Comparison of ENCODE assay signal across 9 cellular contexts in the genomic region with DNA sequence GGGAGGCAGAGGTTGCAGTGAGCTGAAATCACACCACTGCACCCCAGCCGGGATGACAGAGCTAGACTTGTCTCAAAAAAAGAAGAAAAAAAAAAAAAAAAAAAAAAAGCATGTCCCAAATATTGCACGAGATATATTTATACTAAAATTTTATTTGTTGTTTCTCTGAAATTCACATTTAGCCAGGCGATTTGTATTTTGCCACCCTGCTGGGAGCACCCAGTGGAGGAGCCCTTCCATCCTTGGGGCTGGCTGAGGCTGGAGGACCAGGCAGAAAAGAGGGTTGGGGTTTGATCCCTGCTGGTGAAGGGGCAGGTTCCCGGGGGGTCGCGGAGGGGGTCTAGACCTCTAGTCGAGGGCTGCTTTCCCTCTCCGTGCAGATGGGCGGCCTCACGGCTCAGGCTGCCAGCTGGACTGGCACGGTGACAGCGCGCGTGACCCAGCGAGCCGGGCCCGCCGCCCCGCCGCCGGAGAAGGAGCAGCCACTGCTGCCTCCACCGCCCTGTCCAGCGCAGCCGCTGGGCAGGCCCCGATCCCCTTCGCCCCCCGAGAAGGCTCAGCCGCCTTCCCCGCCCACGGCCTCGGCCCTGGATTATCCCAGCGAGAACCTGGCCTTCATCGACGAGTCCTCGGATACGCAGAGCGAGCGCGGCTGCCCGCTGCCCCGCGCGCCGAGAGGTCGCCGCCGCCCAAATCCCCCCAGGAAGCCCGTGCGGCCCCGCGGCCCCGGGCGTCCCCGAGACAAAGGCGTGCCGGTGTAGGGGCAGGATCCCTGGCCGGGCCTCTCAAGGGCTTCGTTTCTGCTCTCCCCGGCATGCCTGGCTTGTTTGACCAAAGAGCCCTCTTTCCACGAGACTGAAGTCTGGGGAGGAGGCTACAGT. TPM values are rescaled to one million over a fixed set of nuclear protein-coding genes. Genes with fewer than 3 reads are reported as not detected.
DNase-seq lines count a peak whose midpoint lies in the region; ATAC-seq, FAIRE-seq and TF ChIP-seq lines count a peak whose summit lies in the region.
"Had no signal": no experiment of that assay in that cellular context is flagged by ENCODE, and none has a peak within 500 bp of the region (broad histone marks: within the 10 kb centered on the region; RNA-seq: fewer than 3 reads in every experiment).

No MANE protein-coding gene starts in this region.

- dilution Hi-C loops in endothelial cell of umbilical vein (cut with MboI; ENCODE audit: extremely low pct_ligation_motif_present, low sequenced_read_pairs): no loop called here

- ATAC-seq in naive thymus-derived CD4-positive, alpha-beta T cell: no peak
- ATAC-seq in HG02885 (IDR thresholded peaks at IDR 0.05; ENCODE audit: poor library complexity, unreplicated experiment): no peak

- POLR2A ChIA-PET in MCF 10A (lab: Yijun Ruan, JAX) (no interaction called here), endothelial cell of umbilical vein (lab: Charles Lee) (interaction anchor here (0.6 kb wide), 1 partner anchor 53 kb away, joined by 3 read pairs; no protein-coding TSS in a partner anchor), GM10248 (lab: Yijun Ruan, JAX) (no interaction called here)
- POLR2A ChIA-PET in naive thymus-derived CD4-positive, alpha-beta T cell (lab: Charles Lee): interaction anchor here (1.4 kb wide), 1 partner anchor 93 kb away, joined by 3 read pairs; a partner anchor contains a TSS

- H3K4me3 ChIP-seq in breast epithelium (peak overlapping the region; percentile 36 to 69 (median 47)), endothelial cell of umbilical vein (replicated peaks in 1 of 3; ENCODE audit: insufficient read depth in 1 of 3, low read depth in 1 of 3, low read length in 3 of 3) (peak overlapping the region in 1 of 3 experiments; percentile 15)
- no peak overlapping the region for H3K4me3 ChIP-seq in naive thymus-derived CD4-positive, alpha-beta T cell (ENCODE audit: low read length)

- H3K9ac ChIP-seq in endothelial cell of umbilical vein (replicated peaks; ENCODE audit: extremely low read depth, insufficient read depth, low read length): no peak overlapping the region

- H4K20me1 ChIP-seq in endothelial cell of umbilical vein (replicated peaks; ENCODE audit: control insufficient read depth, extremely low read depth, insufficient read depth, low read length): no peaks in the 10 kb centered on the region

- no peaks in the 10 kb centered on the region for H3K27me3 Mint-ChIP-seq in MCF 10A (ENCODE audit: insufficient read depth, unreplicated experiment)
- peaks cover 52 to 81% (median 55%) of the 10 kb centered on the region in 5 donors for H3K27me3 Mint-ChIP-seq in naive thymus-derived CD4-positive, alpha-beta T cell

- CTCF ChIA-PET in MCF 10A (lab: Yijun Ruan, JAX) (interaction anchor here (0.5 to 0.6 kb wide), 2 partner anchors 21 to 89 kb away, joined by 3 read pairs; no protein-coding TSS in a partner anchor), endothelial cell of umbilical vein (lab: Charles Lee) (interaction anchor here (0.6 to 1.2 kb wide), 3 partner anchors 82 to 299 kb away, joined by 3 to 4 read pairs (median 3); no protein-coding TSS in a partner anchor), GM10248 (lab: Yijun Ruan, JAX) (interaction anchor here (1.8 kb wide), 1 partner anchor 95 kb away, joined by 5 read pairs; no protein-coding TSS in a partner anchor)
- CTCF ChIA-PET in naive thymus-derived CD4-positive, alpha-beta T cell (lab: Charles Lee): no interaction called here

- H3K27ac ChIP-seq in breast epithelium (no peak overlapping the region), endothelial cell of umbilical vein (ENCODE audit: insufficient read depth, low read depth, low read length) (no peak overlapping the region)
- H3K27ac ChIP-seq in naive thymus-derived CD4-positive, alpha-beta T cell (ENCODE audit: low read depth, low read length): no peak overlapping the region

- H3K9me1 ChIP-seq in endothelial cell of umbilical vein (replicated peaks; ENCODE audit: control insufficient read depth, extremely low read depth, insufficient read depth, low read length): no peaks in the 10 kb centered on the region

- no peaks in the 10 kb centered on the region for H3K9me3 ChIP-seq in breast epithelium
- no peaks in the 10 kb centered on the region for H3K9me3 ChIP-seq in endothelial cell of umbilical vein (replicated peaks; ENCODE audit: control insufficient read depth, insufficient read depth, low read length)
- no peaks in the 10 kb centered on the region for H3K9me3 ChIP-seq in naive thymus-derived CD4-positive, alpha-beta T cell (ENCODE audit: control insufficient read depth in 2 of 3, low read length in 3 of 3)

- peak overlapping the region; percentile 50 for H2AFZ ChIP-seq in endothelial cell of umbilical vein (ENCODE audit: low read depth, low read length)

- DNase-seq in breast epithelium (ENCODE audit: low spot score in 2 of 2): peak; percentile 39 to 67
- no peak for DNase-seq in MCF 10A (ENCODE audit: unreplicated experiment)
- DNase-seq in endothelial cell of umbilical vein (ENCODE audit: low read depth, low spot score): peak; percentile 21
- DNase-seq in naive thymus-derived CD4-positive, alpha-beta T cell: peak in 2 of 9 donors; percentile 14 to 31
- DNase-seq in stimulated activated CD8-positive, alpha-beta memory T cell treated with anti-CD3 and anti-CD28 coated beads, Interleukin-4, amount 100 ng/mL, for 48 hours: no peak
- DNase-seq in GM10248 (ENCODE audit: extremely low spot score): no peak
- no peak for DNase-seq in T1000 (lab: John Stamatoyannopoulos, UW)

- peaks cover 14% of the 10 kb centered on the region for H3K4me1 Mint-ChIP-seq in MCF 10A (ENCODE audit: insufficient read depth, unreplicated experiment)
- peaks cover 20 to 37% (median 25%) of the 10 kb centered on the region in 7 donors for H3K4me1 Mint-ChIP-seq in naive thymus-derived CD4-positive, alpha-beta T cell

- TF ChIP-seq CTCF in breast epithelium (IDR thresholded peaks at IDR 0.05) (no peak), MCF 10A (IDR thresholded peaks at IDR 0.05; ENCODE audit: unreplicated experiment) (no peak), endothelial cell of umbilical vein (IDR thresholded peaks at IDR 0.05; ENCODE audit: extremely low read depth in 1 of 2, insufficient read depth in 1 of 2, low read depth in 1 of 2, low read length in 2 of 2) (no peak), GM10248 (IDR thresholded peaks at IDR 0.05; ENCODE audit: control extremely low read depth, extremely low read depth, low read depth, missing control alignments) (no peak)

- no peaks in the 10 kb centered on the region for H3K79me2 ChIP-seq in endothelial cell of umbilical vein (ENCODE audit: control insufficient read depth, insufficient read depth, low read length)

- intact Hi-C loops in breast epithelium (cut with DNase I; ENCODE audit: low total_unique reads): no loop called here
- intact Hi-C loops in MCF 10A (cut with micrococcal nuclease): no loop called here
- intact Hi-C loops in endothelial cell of umbilical vein (cut with micrococcal nuclease): no loop called here
- intact Hi-C loops in naive thymus-derived CD4-positive, alpha-beta T cell (cut with micrococcal nuclease): no loop called here

- no peak overlapping the region for H3K27ac Mint-ChIP-seq in MCF 10A (ENCODE audit: low read depth, unreplicated experiment)
- peak overlapping the region in 1 of 9 donors; percentile 25 for H3K27ac Mint-ChIP-seq in naive thymus-derived CD4-positive, alpha-beta T cell

- H3K4me2 ChIP-seq in endothelial cell of umbilical vein (ENCODE audit: insufficient read depth, low read length): no peak overlapping the region

- H3K36me3 Mint-ChIP-seq in MCF 10A (ENCODE audit: insufficient read depth, unreplicated experiment): no peaks in the 10 kb centered on the region
- no peaks in the 10 kb centered on the region for H3K36me3 Mint-ChIP-seq in naive thymus-derived CD4-positive, alpha-beta T cell

- H3K9me3 Mint-ChIP-seq in MCF 10A (ENCODE audit: unreplicated experiment): no peaks in the 10 kb centered on the region
- peaks cover 0 to 2% (median 0%) of the 10 kb centered on the region in 11 donors for H3K9me3 Mint-ChIP-seq in naive thymus-derived CD4-positive, alpha-beta T cell

- no peak overlapping the region for H3K4me3 Mint-ChIP-seq in MCF 10A (ENCODE audit: unreplicated experiment)
- peak overlapping the region; percentile 59 to 85 (median 73) for H3K4me3 Mint-ChIP-seq in naive thymus-derived CD4-positive, alpha-beta T cell

- H3K27me3 ChIP-seq in breast epithelium: peaks cover 3 to 40% of the 10 kb centered on the region in 2 donors
- peaks cover 42 to 58% of the 10 kb centered on the region in 2 experiments for H3K27me3 ChIP-seq in endothelial cell of umbilical vein (ENCODE audit: control insufficient read depth in 2 of 2, insufficient read depth in 2 of 2, low read length in 2 of 2)
- peaks cover 3 to 28% of the 10 kb centered on the region in 2 donors for H3K27me3 ChIP-seq in naive thymus-derived CD4-positive, alpha-beta T cell (ENCODE audit: control insufficient read depth in 2 of 2, insufficient read depth in 2 of 2, low read length in 2 of 2)

- no peak for TF ChIP-seq POLR2A in breast epithelium (IDR thresholded peaks at IDR 0.05)
- TF ChIP-seq POLR2A in endothelial cell of umbilical vein (IDR thresholded peaks at IDR 0.05; ENCODE audit: low read depth, low read length): no peak

- BruUV-seq in MCF 10A (replicated peaks; lab: Mats Ljungman, UMichigan) (no TSS peak), endothelial cell of umbilical vein (replicated peaks; lab: Mats Ljungman, UMichigan) (no TSS peak)

- H3K4me1 ChIP-seq in breast epithelium: peaks cover 13 to 15% of the 10 kb centered on the region in 2 donors
- peaks cover 17% of the 10 kb centered on the region for H3K4me1 ChIP-seq in endothelial cell of umbilical vein (ENCODE audit: control insufficient read depth, extremely low read depth, insufficient read depth, low read length)
- H3K4me1 ChIP-seq in naive thymus-derived CD4-positive, alpha-beta T cell (ENCODE audit: control insufficient read depth in 2 of 2, insufficient read depth in 2 of 2, low read length in 2 of 2): peaks cover 21 to 27% of the 10 kb centered on the region in 2 donors

- FAIRE-seq in endothelial cell of umbilical vein (lab: Jason Lieb, UNC): no peak

- H3K36me3 ChIP-seq in breast epithelium (no peaks in the 10 kb centered on the region), endothelial cell of umbilical vein (ENCODE audit: control insufficient read depth in 2 of 2, extremely low read depth in 1 of 2, insufficient read depth in 2 of 2, low read length in 2 of 2) (no peaks in the 10 kb centered on the region)
- H3K36me3 ChIP-seq in naive thymus-derived CD4-positive, alpha-beta T cell (ENCODE audit: control insufficient read depth in 2 of 3, insufficient read depth in 3 of 3, low read length in 3 of 3): no peaks in the 10 kb centered on the region

RNA-seq across cellular contexts. Expression of a gene that starts 1.0 kb away (rescaled TPM):
- 1 to 10 TPM in 1 of 3 donors, not detected in 2; 1.8 TPM for total RNA-seq in breast epithelium
- 0.68 TPM in 1 of 2 replicates, not detected in the other for total RNA-seq in MCF 10A (2022)
- total RNA-seq in endothelial cell of umbilical vein: not detected in 2 replicates
- polyA plus RNA-seq in endothelial cell of umbilical vein: 0.11 and 0.67 TPM in 2 replicates
- polyA plus RNA-seq in endothelial cell of umbilical vein (2011; cell fraction: cytosol; rRNA removed): 0.14 and 0.49 TPM in 2 replicates
- 0.48 TPM in 1 of 2 replicates, not detected in the other for polyA plus RNA-seq in endothelial cell of umbilical vein (2011; cell fraction: nucleus; rRNA removed)
- not detected in 2 replicates for polyA plus RNA-seq in endothelial cell of umbilical vein (2012)
- polyA minus RNA-seq in endothelial cell of umbilical vein: not detected in 2 replicates
- polyA minus RNA-seq in endothelial cell of umbilical vein (2011; cell fraction: cytosol; rRNA and poly(A)+ RNA removed): not detected
- not detected in 2 replicates for polyA minus RNA-seq in endothelial cell of umbilical vein (2011; cell fraction: nucleus; rRNA and poly(A)+ RNA removed)
- total RNA-seq in naive thymus-derived CD4-positive, alpha-beta T cell: under 1 TPM in 1 of 5 experiments, not detected in 4; 0.60 TPM
- polyA plus RNA-seq in naive thymus-derived CD4-positive, alpha-beta T cell: not detected
- total RNA-seq: subcutaneous adipose tissue had no signal

RNA-seq across cellular contexts. Expression of a gene that starts 6.1 kb away (rescaled TPM):
- total RNA-seq in breast epithelium: 10 to 100 TPM; 38.2 to 43.9 (median 39.5) TPM
- 52.0 and 63.4 TPM in 2 replicates for total RNA-seq in MCF 10A (2022)
- total RNA-seq in endothelial cell of umbilical vein: 37.4 and 38.0 TPM in 2 replicates
- 17.2 and 18.8 TPM in 2 replicates for polyA plus RNA-seq in endothelial cell of umbilical vein
- 13.8 and 18.9 TPM in 2 replicates for polyA plus RNA-seq in endothelial cell of umbilical vein (2011; cell fraction: cytosol; rRNA removed)
- polyA plus RNA-seq in endothelial cell of umbilical vein (2011; cell fraction: nucleus; rRNA removed): 19.8 and 22.3 TPM in 2 replicates
- 15.0 and 26.5 TPM in 2 replicates for polyA plus RNA-seq in endothelial cell of umbilical vein (2012)
- polyA minus RNA-seq in endothelial cell of umbilical vein: 10.6 and 13.0 TPM in 2 replicates
- polyA minus RNA-seq in endothelial cell of umbilical vein (2011; cell fraction: cytosol; rRNA and poly(A)+ RNA removed): 45.9 TPM
- 4.0 and 10.0 TPM in 2 replicates for polyA minus RNA-seq in endothelial cell of umbilical vein (2011; cell fraction: nucleus; rRNA and poly(A)+ RNA removed)
- 10 to 100 TPM; 23.7 to 42.0 (median 27.9) TPM for total RNA-seq in naive thymus-derived CD4-positive, alpha-beta T cell
- polyA plus RNA-seq in naive thymus-derived CD4-positive, alpha-beta T cell: 10 to 100 TPM in 1 of 2 donors, 1 to 10 TPM in 1; 5.3 to 12.9 TPM

RNA-seq across cellular contexts. Expression of a gene that starts 8.1 kb away (rescaled TPM):
- total RNA-seq in breast epithelium: 1 to 10 TPM in 1 of 3 donors, not detected in 2; 2.3 TPM
- not detected in 2 replicates for total RNA-seq in MCF 10A (2022)
- 0.44 TPM in 1 of 2 replicates, not detected in the other for total RNA-seq in endothelial cell of umbilical vein
- 0.06 and 0.19 TPM in 2 replicates for polyA plus RNA-seq in endothelial cell of umbilical vein
- not detected in 2 replicates for polyA plus RNA-seq in endothelial cell of umbilical vein (2011; cell fraction: cytosol; rRNA removed)
- polyA plus RNA-seq in endothelial cell of umbilical vein (2011; cell fraction: nucleus; rRNA removed): 0.17 and 0.24 TPM in 2 replicates
- not detected in 2 replicates for polyA plus RNA-seq in endothelial cell of umbilical vein (2012)
- 0.15 TPM in 1 of 2 replicates, not detected in the other for polyA minus RNA-seq in endothelial cell of umbilical vein
- polyA minus RNA-seq in endothelial cell of umbilical vein (2011; cell fraction: cytosol; rRNA and poly(A)+ RNA removed): not detected
- polyA minus RNA-seq in endothelial cell of umbilical vein (2011; cell fraction: nucleus; rRNA and poly(A)+ RNA removed): not detected in 2 replicates
- total RNA-seq in naive thymus-derived CD4-positive, alpha-beta T cell: under 1 TPM in 1 of 5 experiments, not detected in 4; 0.42 TPM
- not detected for polyA plus RNA-seq in naive thymus-derived CD4-positive, alpha-beta T cell
- total RNA-seq: subcutaneous adipose tissue had no signal

RNA-seq across cellular contexts. Expression of a gene that starts 13.6 kb away (rescaled TPM):
- 10 to 100 TPM in 2 of 3 donors, 1 to 10 TPM in 1; 8.9 to 14.7 (median 11.1) TPM for total RNA-seq in breast epithelium
- 36.0 and 49.5 TPM in 2 replicates for total RNA-seq in MCF 10A (2022)
- total RNA-seq in endothelial cell of umbilical vein: 42.5 and 46.0 TPM in 2 replicates
- polyA plus RNA-seq in endothelial cell of umbilical vein: 40.9 and 56.8 TPM in 2 replicates
- polyA plus RNA-seq in endothelial cell of umbilical vein (2011; cell fraction: cytosol; rRNA removed): 20.5 and 26.1 TPM in 2 replicates
- polyA plus RNA-seq in endothelial cell of umbilical vein (2011; cell fraction: nucleus; rRNA removed): 43.2 and 49.1 TPM in 2 replicates
- 33.6 and 41.2 TPM in 2 replicates for polyA plus RNA-seq in endothelial cell of umbilical vein (2012)
- 19.0 and 20.2 TPM in 2 replicates for polyA minus RNA-seq in endothelial cell of umbilical vein
- 29.9 TPM for polyA minus RNA-seq in endothelial cell of umbilical vein (2011; cell fraction: cytosol; rRNA and poly(A)+ RNA removed)
- 12.8 and 13.2 TPM in 2 replicates for polyA minus RNA-seq in endothelial cell of umbilical vein (2011; cell fraction: nucleus; rRNA and poly(A)+ RNA removed)
- 10 to 100 TPM; 25.2 to 45.9 (median 34.3) TPM for total RNA-seq in naive thymus-derived CD4-positive, alpha-beta T cell
- 1 to 10 TPM; 4.9 to 5.4 TPM for polyA plus RNA-seq in naive thymus-derived CD4-positive, alpha-beta T cell

RNA-seq across cellular contexts. Expression of a gene that starts 14.7 kb away (rescaled TPM):
- total RNA-seq in breast epithelium (100 to 1,000 TPM in 1 of 3 donors, 10 to 100 TPM in 2; 80.3 to 107 (median 87.5) TPM), MCF 10A (2022) (67.4 and 79.7 TPM in 2 replicates), endothelial cell of umbilical vein (61.6 and 65.3 TPM in 2 replicates)
- 88.0 and 100 TPM in 2 replicates for polyA plus RNA-seq in endothelial cell of umbilical vein
- polyA plus RNA-seq in endothelial cell of umbilical vein (2011; cell fraction: cytosol; rRNA removed): 60.3 and 86.4 TPM in 2 replicates
- 21.1 and 25.9 TPM in 2 replicates for polyA plus RNA-seq in endothelial cell of umbilical vein (2011; cell fraction: nucleus; rRNA removed)
- polyA plus RNA-seq in endothelial cell of umbilical vein (2012): 45.1 and 63.2 TPM in 2 replicates
- 12.9 and 14.2 TPM in 2 replicates for polyA minus RNA-seq in endothelial cell of umbilical vein
- polyA minus RNA-seq in endothelial cell of umbilical vein (2011; cell fraction: cytosol; rRNA and poly(A)+ RNA removed): 4.3 TPM
- polyA minus RNA-seq in endothelial cell of umbilical vein (2011; cell fraction: nucleus; rRNA and poly(A)+ RNA removed): 2.9 and 9.7 TPM in 2 replicates
- 10 to 100 TPM; 17.5 to 41.1 (median 22.7) TPM for total RNA-seq in naive thymus-derived CD4-positive, alpha-beta T cell
- polyA plus RNA-seq in naive thymus-derived CD4-positive, alpha-beta T cell: 10 to 100 TPM; 40.3 TPM

Comparison
In these comparisons a context has a peak if more than half of its experiments do, and no peak if none do; other contexts are left out.
1. DNase-seq: peak in breast epithelium (2 of 2) and endothelial cell of umbilical vein (single experiment); none in MCF 10A (single experiment), stimulated activated CD8-positive, alpha-beta memory T cell treated with anti-CD3 and anti-CD28 coated beads, Interleukin-4, amount 100 ng/mL, for 48 hours (single experiment), GM10248 (single experiment) and T1000 (single experiment).
2. POLR2A ChIA-PET loops: an anchor here in endothelial cell of umbilical vein (0.6 kb wide) and naive thymus-derived CD4-positive, alpha-beta T cell (1.4 kb wide); none called in MCF 10A and GM10248.